In genomic region chr2:59570818-59571217, GRCh38 we compare ENCODE assay signal across 34 cellular contexts.
"Had no signal": no experiment of that assay in that cellular context is flagged by ENCODE, and none has a peak within 500 bp of the region (broad histone marks: within the 10 kb centered on the region; RNA-seq: fewer than 3 reads in every experiment).

No MANE protein-coding gene starts in this region.

- H3K4me1 Mint-ChIP-seq: activated CD4-positive, alpha-beta memory T cell treated with anti-CD3 and anti-CD28 coated beads, Interleukin-2, amount 10 ng/mL, durations not matched to agents 7 days and 5 days; activated CD4-positive, alpha-beta T cell treated with anti-CD3 and anti-CD28 coated beads for 36 hours; activated CD4-positive, alpha-beta T cell treated with anti-CD3 and anti-CD28 coated beads, Interleukin-2, amount 10 ng/mL, durations not matched to agents 7 days and 5 days; activated CD8-positive, alpha-beta memory T cell treated with anti-CD3 and anti-CD28 coated beads, Interleukin-2, amount 10 ng/mL, durations not matched to agents 7 days and 5 days; activated naive CD8-positive, alpha-beta T cell treated with anti-CD3 and anti-CD28 coated beads for 36 hours had no signal

- H3K27ac Mint-ChIP-seq: activated CD4-positive, alpha-beta memory T cell treated with anti-CD3 and anti-CD28 coated beads, Interleukin-2, amount 10 ng/mL, durations not matched to agents 7 days and 5 days; activated CD4-positive, alpha-beta T cell treated with anti-CD3 and anti-CD28 coated beads for 36 hours; activated CD4-positive, alpha-beta T cell treated with anti-CD3 and anti-CD28 coated beads, Interleukin-2, amount 10 ng/mL, durations not matched to agents 7 days and 5 days; activated CD8-positive, alpha-beta memory T cell treated with anti-CD3 and anti-CD28 coated beads, Interleukin-2, amount 10 ng/mL, durations not matched to agents 7 days and 5 days; activated CD8-positive, alpha-beta T cell treated with anti-CD3 and anti-CD28 coated beads, Interleukin-2, amount 10 ng/mL, durations not matched to agents 7 days and 5 days; activated naive CD4-positive, alpha-beta T cell treated with anti-CD3 and anti-CD28 coated beads, Interleukin-2, amount 50 U/mL, for 72 hours; activated naive CD8-positive, alpha-beta T cell treated with anti-CD3 and anti-CD28 coated beads for 36 hours; activated T-cell treated with anti-CD3 and anti-CD28 coated beads, Interleukin-2, amount 50 U/mL, for 24 hours; activated T-helper 2 cell treated with anti-CD3 and anti-CD28 coated beads, Interferon-gamma antibody, Interleukin-2, Interleukin-4, amounts not matched to agents 10 μg/mL and 5 μg/mL and 100 μg/mL, durations not matched to agents 14 hours and 24 hours and 36 hours; T-helper 1 cell treated with Interleukin-12 subunit alpha and Interleukin-12 subunit beta and Interleukin-4 antibody, amounts not matched to agents 30 μg/mL and 1 μg/mL, for 36 hours; T-helper 2 cell treated with Interferon-gamma antibody and Interleukin-4, amounts not matched to agents 5 μg/mL and 100 μg/mL, for 36 hours had no signal

- ATAC-seq: activated CD4-positive, alpha-beta T cell treated with anti-CD3 and anti-CD28 coated beads for 36 hours; activated CD4-positive, CD25-positive, alpha-beta regulatory T cell treated with anti-CD3 and anti-CD28 coated beads, Interleukin-2, amount 50 U/mL, for 24 hours; activated CD8-positive, alpha-beta memory T cell treated with anti-CD3 and anti-CD28 coated beads, Interleukin-2, amount 10 ng/mL, durations not matched to agents 7 days and 5 days; activated CD8-positive, alpha-beta T cell treated with anti-CD3 and anti-CD28 coated beads, Interleukin-2, amount 10 ng/mL, durations not matched to agents 7 days and 5 days; activated naive CD4-positive, alpha-beta T cell treated with anti-CD3 and anti-CD28 coated beads, Interleukin-2, amount 50 U/mL, for 72 hours; body of pancreas had no signal

- H3K9me3 ChIP-seq: adrenal gland, body of pancreas, breast epithelium had no signal

- H3K9me3 Mint-ChIP-seq: activated CD4-positive, alpha-beta memory T cell treated with anti-CD3 and anti-CD28 coated beads, Interleukin-2, amount 10 ng/mL, durations not matched to agents 7 days and 5 days; activated CD4-positive, alpha-beta T cell treated with anti-CD3 and anti-CD28 coated beads, Interleukin-2, amount 10 ng/mL, durations not matched to agents 7 days and 5 days; activated naive CD8-positive, alpha-beta T cell treated with anti-CD3 and anti-CD28 coated beads for 36 hours; activated T-cell treated with anti-CD3 and anti-CD28 coated beads, Interleukin-2, amount 50 U/mL, for 24 hours; activated T-helper 2 cell treated with anti-CD3 and anti-CD28 coated beads, Interferon-gamma antibody, Interleukin-2, Interleukin-4, amounts not matched to agents 10 μg/mL and 5 μg/mL and 100 μg/mL, durations not matched to agents 14 hours and 24 hours and 36 hours; T-helper 1 cell treated with Interleukin-12 subunit alpha and Interleukin-12 subunit beta and Interleukin-4 antibody, amounts not matched to agents 30 μg/mL and 1 μg/mL, for 36 hours; T-helper 2 cell treated with Interferon-gamma antibody and Interleukin-4, amounts not matched to agents 5 μg/mL and 100 μg/mL, for 36 hours had no signal

- H3K36me3 Mint-ChIP-seq: activated CD8-positive, alpha-beta memory T cell treated with anti-CD3 and anti-CD28 coated beads, Interleukin-2, amount 10 ng/mL, durations not matched to agents 7 days and 5 days; activated naive CD4-positive, alpha-beta T cell treated with anti-CD3 and anti-CD28 coated beads, Interleukin-2, amount 50 U/mL, for 72 hours; activated naive CD8-positive, alpha-beta T cell treated with anti-CD3 and anti-CD28 coated beads for 36 hours had no signal

- H3K4me3 ChIP-seq: adrenal gland, body of pancreas, breast epithelium had no signal

- DNase-seq: activated CD4-positive, alpha-beta memory T cell treated with anti-CD3 and anti-CD28 coated beads, Interleukin-2, amount 10 ng/mL, durations not matched to agents 7 days and 5 days; activated CD4-positive, alpha-beta T cell treated with anti-CD3 and anti-CD28 coated beads for 1 hour; activated CD4-positive, alpha-beta T cell treated with anti-CD3 and anti-CD28 coated beads for 36 hours; activated CD4-positive, alpha-beta T cell treated with anti-CD3 and anti-CD28 coated beads for 48 hours; activated CD4-positive, alpha-beta T cell treated with anti-CD3 and anti-CD28 coated beads, Interleukin-2, amount 10 ng/mL, durations not matched to agents 7 days and 5 days; activated CD4-positive, alpha-beta T cell treated with anti-CD3 and anti-CD28 coated beads, Interleukin-2, amount 50 U/mL, for 48 hours; activated CD4-positive, CD25-positive, alpha-beta regulatory T cell; activated CD8-positive, alpha-beta memory T cell treated with anti-CD3 and anti-CD28 coated beads for 24 hours; activated CD8-positive, alpha-beta memory T cell treated with anti-CD3 and anti-CD28 coated beads, Interleukin-2, amount 10 ng/mL, durations not matched to agents 7 days and 5 days; activated CD8-positive, alpha-beta memory T cell treated with anti-CD3 and anti-CD28 coated beads, Interleukin-2, amount 50 U/mL, for 48 hours; activated CD8-positive, alpha-beta T cell treated with anti-CD3 and anti-CD28 coated beads, Interleukin-2, amount 10 ng/mL, durations not matched to agents 7 days and 5 days; activated effector memory CD4-positive, alpha-beta T cell treated with Interleukin-2 at 50 U/mL for 16 hours; activated gamma-delta T cell; activated naive CD4-positive, alpha-beta T cell treated with anti-CD3 and anti-CD28 coated beads, Interleukin-2, amount 50 U/mL, for 16 hours; activated naive CD4-positive, alpha-beta T cell treated with Interleukin-2 at 50 U/mL for 16 hours; activated naive CD8-positive, alpha-beta T cell treated with anti-CD3 and anti-CD28 coated beads for 36 hours; activated T-cell treated with anti-CD3 and anti-CD28 coated beads, Interleukin-2, amount 50 U/mL, for 24 hours; activated T-cell treated with anti-CD3 and anti-CD28 coated beads, Interleukin-2, amount 50 U/mL, for 48 hours; adrenal gland; amniotic stem cell; aorta; body of pancreas; brain microvascular endothelial cell; central memory CD4-positive, alpha-beta T cell; T-helper 1 cell; T-helper 2 cell; T-helper 9 cell had no signal

- H3K27me3 Mint-ChIP-seq: activated CD4-positive, alpha-beta memory T cell treated with anti-CD3 and anti-CD28 coated beads, Interleukin-2, amount 10 ng/mL, durations not matched to agents 7 days and 5 days; activated CD4-positive, alpha-beta T cell treated with anti-CD3 and anti-CD28 coated beads for 36 hours; activated CD4-positive, alpha-beta T cell treated with anti-CD3 and anti-CD28 coated beads, Interleukin-2, amount 10 ng/mL, durations not matched to agents 7 days and 5 days; activated CD8-positive, alpha-beta memory T cell treated with anti-CD3 and anti-CD28 coated beads, Interleukin-2, amount 10 ng/mL, durations not matched to agents 7 days and 5 days; activated naive CD8-positive, alpha-beta T cell treated with anti-CD3 and anti-CD28 coated beads for 36 hours; activated T-cell treated with anti-CD3 and anti-CD28 coated beads, Interleukin-2, amount 50 U/mL, for 24 hours had no signal

- H3K27ac ChIP-seq: adrenal gland, body of pancreas, brain microvascular endothelial cell, breast epithelium, VCaP had no signal

- H3K4me1 ChIP-seq: adrenal gland, body of pancreas, breast epithelium had no signal

- H3K4me3 Mint-ChIP-seq: activated CD4-positive, alpha-beta memory T cell treated with anti-CD3 and anti-CD28 coated beads, Interleukin-2, amount 10 ng/mL, durations not matched to agents 7 days and 5 days; activated CD4-positive, alpha-beta T cell treated with anti-CD3 and anti-CD28 coated beads for 36 hours; activated CD4-positive, alpha-beta T cell treated with anti-CD3 and anti-CD28 coated beads, Interleukin-2, amount 10 ng/mL, durations not matched to agents 7 days and 5 days; activated CD8-positive, alpha-beta memory T cell treated with anti-CD3 and anti-CD28 coated beads, Interleukin-2, amount 10 ng/mL, durations not matched to agents 7 days and 5 days; activated CD8-positive, alpha-beta T cell treated with anti-CD3 and anti-CD28 coated beads, Interleukin-2, amount 10 ng/mL, durations not matched to agents 7 days and 5 days; activated naive CD8-positive, alpha-beta T cell treated with anti-CD3 and anti-CD28 coated beads for 36 hours; activated T-cell treated with anti-CD3 and anti-CD28 coated beads, Interleukin-2, amount 50 U/mL, for 24 hours; T-helper 1 cell treated with Interleukin-12 subunit alpha and Interleukin-12 subunit beta and Interleukin-4 antibody, amounts not matched to agents 30 μg/mL and 1 μg/mL, for 36 hours; T-helper 2 cell treated with Interferon-gamma antibody and Interleukin-4, amounts not matched to agents 5 μg/mL and 100 μg/mL, for 36 hours had no signal

- H3K27me3 ChIP-seq: adrenal gland, body of pancreas, brain microvascular endothelial cell, breast epithelium had no signal
